ENCODE assay signal across 11 cellular contexts in the genomic region with DNA sequence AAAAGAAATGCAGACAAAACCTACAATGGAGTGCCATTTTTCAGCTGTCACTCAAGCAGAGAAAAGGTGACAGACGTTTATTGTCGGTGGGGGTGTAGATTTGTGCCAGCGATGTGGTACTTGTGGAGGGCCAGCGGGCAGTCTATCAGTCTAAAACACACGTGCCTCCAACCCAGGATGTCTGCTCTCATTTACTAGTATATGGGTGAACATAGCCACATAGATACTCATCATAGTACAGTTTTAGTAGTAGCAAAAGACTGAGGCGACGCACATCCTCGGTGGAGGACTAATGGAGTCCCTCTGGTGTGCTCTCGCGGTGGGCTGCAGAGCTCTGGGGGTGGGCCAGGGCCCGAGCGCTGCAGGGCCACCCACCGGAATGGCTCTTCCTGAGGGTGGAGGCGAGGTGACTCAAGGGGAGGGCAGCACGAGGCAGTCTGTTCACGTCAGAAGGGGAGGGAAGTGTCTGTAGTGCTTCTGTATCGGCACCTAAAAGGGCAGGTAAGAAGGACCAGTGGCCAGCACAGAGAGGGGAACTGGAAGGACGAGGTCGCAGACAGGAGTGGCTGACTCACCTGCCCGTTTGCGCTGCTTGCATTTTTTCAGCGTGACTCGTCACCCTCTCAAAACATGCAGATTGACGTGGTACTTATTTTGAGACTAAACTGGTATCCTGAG. TPM values are rescaled to one million over a fixed set of nuclear protein-coding genes. Genes with fewer than 3 reads are reported as not detected.
DNase-seq lines count a peak whose midpoint lies in the region; ATAC-seq, FAIRE-seq and TF ChIP-seq lines count a peak whose summit lies in the region.
"Had no signal": no experiment of that assay in that cellular context is flagged by ENCODE, and none has a peak within 500 bp of the region (broad histone marks: within the 10 kb centered on the region; RNA-seq: fewer than 3 reads in every experiment).

No MANE protein-coding gene starts in this region.

- TF ChIP-seq CTCF in astrocyte of the spinal cord (IDR thresholded peaks at IDR 0.05; ENCODE audit: low read depth, low read length) (no peak), upper lobe of left lung (IDR thresholded peaks at IDR 0.05) (no peak)

- no peak for FAIRE-seq in GM12892 (lab: Jason Lieb, UNC)

- H3K36me3 ChIP-seq in upper lobe of left lung, result peaks cover 33 to 73% (median 57%) of the 10 kb centered on the region in 4 donors

- WGBS in upper lobe of left lung, 2 donors, result 72 to 79% methylated on average over 21 to 24 of the region's 24 CpGs

- TF ChIP-seq POLR2A in upper lobe of left lung (IDR thresholded peaks at IDR 0.05), result no peak
- TF ChIP-seq POLR2A in GM12892 (IDR thresholded peaks at IDR 0.05; ENCODE audit: low read depth, low read length), result no peak

- peak in 1 of 4 donors; percentile 74 for TF ChIP-seq EP300 in upper lobe of left lung (IDR thresholded peaks at IDR 0.05)

- no peaks in the 10 kb centered on the region for H3K4me1 ChIP-seq in upper lobe of left lung

- DNase-seq in SIG-M5 treated with dmso at 0.1 percent for 504 hours (lab: John Stamatoyannopoulos, UW; ENCODE audit: unreplicated experiment) (peak; percentile 74), SIG-M5 (lab: John Stamatoyannopoulos, UW) (no peak), astrocyte of the spinal cord (ENCODE audit: low read depth, low spot score) (peak; percentile 67), iPS-NIHi11 (ENCODE audit: low spot score) (peak; percentile 75), upper lobe of left lung (peak; percentile 76 to 89), NCI-H524 treated with DMSO at 0.1 percent for 48 hours (lab: John Stamatoyannopoulos, UW) (no peak), GM12892 (ENCODE audit: insufficient read length) (no peak)
- DNase-seq in activated CD4-positive, CD25-positive, alpha-beta regulatory T cell treated with anti-CD3 and anti-CD28 coated beads, Interleukin-2, amount 50 U/mL, for 72 hours, result no peak
- DNase-seq: activated CD4-positive, alpha-beta T cell treated with anti-CD3 and anti-CD28 coated beads, Interleukin-2, amount 50 U/mL, for 48 hours; left cardiac atrium had no signal

- H3K4me3 ChIP-seq in astrocyte of the spinal cord (ENCODE audit: low read depth, low read length) (no peak overlapping the region), upper lobe of left lung (no peak overlapping the region)

- peak overlapping the region; percentile 2 to 53 (median 44) for H3K27ac ChIP-seq in upper lobe of left lung
- H3K27ac ChIP-seq: 22Rv1 had no signal

- peak; percentile 69 to 92 for ATAC-seq in upper lobe of left lung (ENCODE audit: low FRiP score in 2 of 2)
- ATAC-seq: left cardiac atrium had no signal

- H3K27me3 ChIP-seq in upper lobe of left lung, result no peaks in the 10 kb centered on the region

- H3K9me3 ChIP-seq in upper lobe of left lung, result no peaks in the 10 kb centered on the region

- in situ Hi-C loops in astrocyte of the spinal cord (cut with HindIII; ENCODE audit: low sequenced_read_pairs), result no loop called here

RNA-seq across cellular contexts. Expression of gene SFSWAP, which starts 26.1 kb away (rescaled TPM):
- 100 to 1,000 TPM in 1 of 6 donors, 10 to 100 TPM in 5; 33.9 to 136 (median 51.4) TPM for total RNA-seq in upper lobe of left lung
- 17.4 TPM for polyA plus RNA-seq in GM12892 (2012; ENCODE audit: missing spikeins)

Comparison
In these comparisons a context has a peak if more than half of its experiments do, and no peak if none do; other contexts are left out.
1. DNase-seq: peak in SIG-M5 treated with dmso at 0.1 percent for 504 hours (single experiment), astrocyte of the spinal cord (single experiment), iPS-NIHi11 (single experiment) and upper lobe of left lung (2 of 2); none in SIG-M5 (single experiment), NCI-H524 treated with DMSO at 0.1 percent for 48 hours (single experiment), GM12892 (single experiment) and activated CD4-positive, CD25-positive, alpha-beta regulatory T cell treated with anti-CD3 and anti-CD28 coated beads, Interleukin-2, amount 50 U/mL, for 72 hours (single experiment).